ENCODE assay signal across 12 cellular contexts in the genomic region with DNA sequence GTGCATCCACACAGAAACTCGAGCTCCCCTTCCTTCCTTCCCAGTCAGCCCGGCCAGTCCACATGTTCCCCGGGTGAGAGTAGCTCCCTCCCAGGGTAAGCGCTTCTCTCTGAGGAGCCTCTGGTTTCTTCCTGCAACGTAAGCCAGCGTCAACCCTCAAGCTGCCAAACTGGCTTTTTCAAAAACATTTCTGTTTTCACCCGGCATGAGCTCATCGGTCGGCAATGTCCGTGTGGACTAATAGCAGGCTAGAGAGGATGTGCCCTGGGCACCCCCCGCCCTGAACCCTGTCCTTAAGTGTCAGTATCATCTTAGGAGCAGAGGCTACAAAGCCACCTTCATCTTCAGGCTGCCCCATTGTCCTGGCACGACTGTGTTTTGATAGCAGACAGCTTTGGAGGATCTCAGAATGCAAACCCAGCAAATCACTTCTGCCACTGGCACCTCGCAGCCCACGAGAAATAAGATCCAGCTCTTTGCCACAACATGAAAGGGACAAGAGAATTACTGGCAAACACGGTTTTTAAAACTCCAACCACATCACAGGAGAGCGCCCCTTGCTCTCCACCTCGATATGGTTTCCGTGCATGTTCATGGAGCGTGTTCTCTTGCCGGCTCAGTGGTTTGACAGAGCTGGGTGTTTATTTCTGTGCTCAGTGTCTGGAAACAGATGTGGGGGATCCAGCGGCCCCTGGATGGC. TPM values are rescaled to one million over a fixed set of nuclear protein-coding genes. Genes with fewer than 3 reads are reported as not detected.
DNase-seq lines count a peak whose midpoint lies in the region; TF ChIP-seq lines count a peak whose summit lies in the region.
"Had no signal": no experiment of that assay in that cellular context is flagged by ENCODE, and none has a peak within 500 bp of the region (broad histone marks: within the 10 kb centered on the region; RNA-seq: fewer than 3 reads in every experiment).

No MANE protein-coding gene starts in this region.

- no peak overlapping the region for H3K4me3 Mint-ChIP-seq in neural progenitor cell
- H3K4me3 Mint-ChIP-seq: activated naive CD8-positive, alpha-beta T cell treated with anti-CD3 and anti-CD28 coated beads, Interleukin-2, amount 10 ng/mL, durations not matched to agents 7 days and 5 days; memory B cell had no signal

- no peak overlapping the region for H3K4me3 ChIP-seq in AG04450 (ENCODE audit: low read depth, low read length)
- no peak overlapping the region for H3K4me3 ChIP-seq in fibroblast of the aortic adventitia (ENCODE audit: low read depth, low read length)
- no peak overlapping the region for H3K4me3 ChIP-seq in neural progenitor cell
- no peak overlapping the region for H3K4me3 ChIP-seq in A673 (ENCODE audit: low read depth, low read length, poor library complexity, severe bottlenecking)

- TF ChIP-seq POLR2A in erythroblast (IDR thresholded peaks at IDR 0.05; ENCODE audit: low read length): no peak

- no peak for TF ChIP-seq CTCF in AG04450 (IDR thresholded peaks at IDR 0.05; ENCODE audit: low read depth, low read length)
- no peak for TF ChIP-seq CTCF in fibroblast of the aortic adventitia (IDR thresholded peaks at IDR 0.05; ENCODE audit: insufficient read depth, low read length)
- no peak for TF ChIP-seq CTCF in neural progenitor cell (IDR thresholded peaks at IDR 0.05)
- no peak for TF ChIP-seq CTCF in A673 (conservative IDR thresholded peaks at IDR 0.05; ENCODE audit: low read depth, low read length)

- H3K4me1 Mint-ChIP-seq in neural progenitor cell: peaks cover 31% of the 10 kb centered on the region
- H3K4me1 Mint-ChIP-seq: memory B cell had no signal

- CTCF ChIA-PET in AG04450 (lab: Charles Lee): interaction anchor here (0.9 to 1.7 kb wide), 5 partner anchors 15 to 119 kb away, joined by 3 to 16 read pairs (median 8); no protein-coding TSS in a partner anchor
- CTCF ChIA-PET in A673 (lab: Charles Lee): no interaction called here

- peaks cover 13% of the 10 kb centered on the region for H3K4me1 ChIP-seq in neural progenitor cell
- H3K4me1 ChIP-seq in A673 (ENCODE audit: insufficient read depth, low read length, poor library complexity, severe bottlenecking): no peaks in the 10 kb centered on the region

- H3K27me3 Mint-ChIP-seq in neural progenitor cell (ENCODE audit: insufficient read depth, low read depth): peaks cover 19% of the 10 kb centered on the region

- no peaks in the 10 kb centered on the region for H3K9me3 Mint-ChIP-seq in neural progenitor cell
- H3K9me3 Mint-ChIP-seq: activated naive CD8-positive, alpha-beta T cell treated with anti-CD3 and anti-CD28 coated beads, Interleukin-2, amount 10 ng/mL, durations not matched to agents 7 days and 5 days; memory B cell had no signal

- H3K9ac ChIP-seq in neural progenitor cell: no peak overlapping the region

- no peaks in the 10 kb centered on the region for H3K79me2 ChIP-seq in neural progenitor cell (ENCODE audit: low read depth)

- H3F3A ChIP-seq in neural progenitor cell (ENCODE audit: low read depth): peaks cover 10% of the 10 kb centered on the region

- H4K20me1 ChIP-seq in neural progenitor cell (ENCODE audit: low read depth): no peaks in the 10 kb centered on the region

- POLR2A ChIA-PET in AG04450 (lab: Yijun Ruan, JAX): no interaction called here
- POLR2A ChIA-PET in A673 (lab: Charles Lee; ENCODE audit: low non-redundant PET): no interaction called here

- no TSS peak for BruUV-seq in A673 (replicated peaks; lab: Mats Ljungman, UMichigan)

- H3K9me3 ChIP-seq in AG04450 (ENCODE audit: control insufficient read depth, insufficient read depth, low read length) (no peaks in the 10 kb centered on the region), neural progenitor cell (ENCODE audit: low read depth) (no peaks in the 10 kb centered on the region), A673 (ENCODE audit: low read depth, low read length, poor library complexity, severe bottlenecking) (no peaks in the 10 kb centered on the region)
- H3K9me3 ChIP-seq: BE2C had no signal

- H3K36me3 ChIP-seq in neural progenitor cell: no peaks in the 10 kb centered on the region
- no peaks in the 10 kb centered on the region for H3K36me3 ChIP-seq in A673 (ENCODE audit: insufficient read depth, low read length, poor library complexity, severe bottlenecking)
- H3K36me3 ChIP-seq: BE2C had no signal

- no peak overlapping the region for H2AFZ ChIP-seq in neural progenitor cell (replicated peaks)

- H3K36me3 Mint-ChIP-seq in neural progenitor cell: no peaks in the 10 kb centered on the region
- H3K36me3 Mint-ChIP-seq: activated naive CD8-positive, alpha-beta T cell treated with anti-CD3 and anti-CD28 coated beads, Interleukin-2, amount 10 ng/mL, durations not matched to agents 7 days and 5 days; memory B cell had no signal

- H3K27me3 ChIP-seq in AG04450 (ENCODE audit: control insufficient read depth, insufficient read depth, low read length) (no peaks in the 10 kb centered on the region), neural progenitor cell (peaks cover 9% of the 10 kb centered on the region), A673 (replicated peaks; ENCODE audit: insufficient read depth, low read depth, low read length, poor library complexity) (no peaks in the 10 kb centered on the region)
- H3K27me3 ChIP-seq: BE2C had no signal

- H3K4me2 ChIP-seq in neural progenitor cell: no peak overlapping the region

- peak overlapping the region; percentile 10 for H3K27ac Mint-ChIP-seq in neural progenitor cell
- H3K27ac Mint-ChIP-seq: activated naive CD8-positive, alpha-beta T cell treated with anti-CD3 and anti-CD28 coated beads, Interleukin-2, amount 10 ng/mL, durations not matched to agents 7 days and 5 days; memory B cell had no signal

- intact Hi-C loops in A673 (cut with micrococcal nuclease; ENCODE audit: unreplicated experiment): no loop called here

- H3K27ac ChIP-seq in AG04450 (ENCODE audit: low read depth, low read length) (peak overlapping the region; percentile 65), neural progenitor cell (no peak overlapping the region), A673 (ENCODE audit: low read depth, low read length, poor library complexity, severe bottlenecking) (no peak overlapping the region)

- DNase-seq in AG04450 (ENCODE audit: low read depth, low spot score) (peak; percentile 69), RPMI7951 (ENCODE audit: low read depth) (peak; percentile 82), fibroblast of the aortic adventitia (ENCODE audit: low read depth) (peak; percentile 88), neural progenitor cell (ENCODE audit: low spot score) (no peak), NCI-H510A treated with DMSO at 0.1 percent for 48 hours (lab: John Stamatoyannopoulos, UW) (no peak), erythroblast (lab: John Stamatoyannopoulos, UW) (no peak), A673 (ENCODE audit: low spot score) (no peak)
- DNase-seq in stimulated activated CD4-positive, alpha-beta T cell treated with anti-CD3 and anti-CD28 coated beads, Interleukin-15, amount 100 ng/mL, for 24 hours: no peak
- DNase-seq: activated naive CD8-positive, alpha-beta T cell treated with anti-CD3 and anti-CD28 coated beads, Interleukin-2, amount 10 ng/mL, durations not matched to agents 7 days and 5 days; BE2C; NCI-H345 had no signal

RNA-seq across cellular contexts. Expression of a gene that starts 9.9 kb away (rescaled TPM):
- 19.5 and 20.6 TPM in 2 replicates for polyA plus RNA-seq in AG04450 (2011; rRNA removed)
- 10.3 and 14.5 TPM in 2 replicates for polyA minus RNA-seq in AG04450 (2011; rRNA and poly(A)+ RNA removed)
- 158 and 217 TPM in 2 replicates for total RNA-seq in RPMI7951 (2014; rRNA removed; shearing (Covaris generic))
- 189 and 197 TPM in 2 replicates for total RNA-seq in fibroblast of the aortic adventitia (ENCODE audit: low replicate concordance)
- 0.74 and 0.80 TPM in 2 replicates for total RNA-seq in neural progenitor cell (ENCODE audit: low replicate concordance)
- total RNA-seq in A673 (2021): 0.19 and 0.50 TPM in 2 replicates
- total RNA-seq: activated naive CD8-positive, alpha-beta T cell treated with anti-CD3 and anti-CD28 coated beads, Interleukin-2, amount 10 ng/mL, durations not matched to agents 7 days and 5 days had no signal

RNA-seq across cellular contexts. Expression of a gene that starts 29.6 kb away (rescaled TPM):
- polyA plus RNA-seq in AG04450 (2011; rRNA removed): 5.6 and 6.4 TPM in 2 replicates
- polyA minus RNA-seq in AG04450 (2011; rRNA and poly(A)+ RNA removed): 12.2 and 17.3 TPM in 2 replicates
- total RNA-seq in RPMI7951 (2014; rRNA removed; shearing (Covaris generic)): 5.0 and 10.8 TPM in 2 replicates
- total RNA-seq in fibroblast of the aortic adventitia (ENCODE audit: low replicate concordance) (18.0 and 26.4 TPM in 2 replicates), neural progenitor cell (ENCODE audit: low replicate concordance) (0.43 TPM in 1 of 2 replicates, not detected in the other), A673 (2021) (7.7 TPM in 2 replicates)

Comparison
In these comparisons a context has a peak if more than half of its experiments do, and no peak if none do; other contexts are left out.
1. DNase-seq: peak in AG04450 (single experiment), RPMI7951 (single experiment) and fibroblast of the aortic adventitia (single experiment); none in neural progenitor cell (single experiment), NCI-H510A treated with DMSO at 0.1 percent for 48 hours (single experiment), erythroblast (0 of 2), stimulated activated CD4-positive, alpha-beta T cell treated with anti-CD3 and anti-CD28 coated beads, Interleukin-15, amount 100 ng/mL, for 24 hours (single experiment) and A673 (single experiment).
2. RNA of a gene that starts 9.9 kb away (total RNA-seq): 189 to 197 TPM in fibroblast of the aortic adventitia and 158 to 217 TPM in RPMI7951; 0.74 to 0.80 TPM in neural progenitor cell and 0.19 to 0.50 TPM in A673; every median in the first group is over 10 times any median in the second.